In the genomic region with DNA sequence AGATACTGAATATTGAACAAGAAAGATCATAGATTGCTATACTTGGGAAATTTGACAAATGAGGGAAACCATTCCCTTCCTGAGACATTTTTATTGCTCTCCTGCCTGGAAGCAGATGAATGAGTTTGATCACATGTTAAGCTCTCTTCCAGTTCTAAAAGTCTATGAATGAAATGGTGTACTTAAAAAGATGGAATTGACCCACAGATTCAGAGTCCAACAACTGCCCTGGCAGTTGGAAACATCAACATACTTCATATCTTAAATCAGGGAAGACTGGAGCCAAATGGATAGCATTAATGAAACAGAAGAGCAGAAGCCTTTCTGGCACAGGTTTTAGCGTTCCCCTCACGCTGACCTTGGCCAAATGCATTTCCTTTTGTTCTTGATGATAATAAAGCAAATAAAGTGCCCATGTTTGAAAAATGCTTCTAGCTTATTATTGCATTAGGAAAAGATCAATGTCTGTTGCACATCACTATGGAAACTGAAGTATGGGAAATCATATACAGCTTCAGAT, we compare ENCODE assay signal across 20 cellular contexts.
"Had no signal": no experiment of that assay in that cellular context is flagged by ENCODE, and none has a peak within 500 bp of the region (broad histone marks: within the 10 kb centered on the region; RNA-seq: fewer than 3 reads in every experiment).

No MANE protein-coding gene starts in this region.

- H3K27ac ChIP-seq: dorsolateral prefrontal cortex, hepatocyte, neutrophil, psoas muscle, right lobe of liver, stomach, thoracic aorta, transverse colon had no signal

- H3K9me3 ChIP-seq: mucosa of descending colon, neutrophil, psoas muscle, right lobe of liver, stomach, thoracic aorta, transverse colon had no signal

- H2AFZ ChIP-seq: hepatocyte had no signal

- H3K27me3 ChIP-seq: dorsolateral prefrontal cortex, hepatocyte, neutrophil, right lobe of liver, stomach, transverse colon had no signal

- H3K4me3 ChIP-seq: dorsolateral prefrontal cortex, hepatocyte, mucosa of descending colon, psoas muscle, right lobe of liver, stomach, thoracic aorta, transverse colon had no signal

- H3K36me3 Mint-ChIP-seq: naive thymus-derived CD8-positive, alpha-beta T cell; stimulated activated naive B cell treated with anti-CD40 and anti-IgM and Interleukin-4, amounts not matched to agents 10 μg/mL and 1 μg/mL and 100 μg/mL, for 72 hours had no signal

- H3K27ac Mint-ChIP-seq: naive thymus-derived CD8-positive, alpha-beta T cell; stimulated activated naive B cell treated with anti-CD40 and anti-IgM and Interleukin-4, amounts not matched to agents 10 μg/mL and 1 μg/mL and 100 μg/mL, for 72 hours had no signal

- H3K4me1 ChIP-seq: right lobe of liver, stomach, transverse colon had no signal

- H3K79me2 ChIP-seq: hepatocyte had no signal

- H3K36me3 ChIP-seq: neutrophil, right lobe of liver, stomach, thoracic aorta, transverse colon had no signal

- H3K4me1 Mint-ChIP-seq: naive thymus-derived CD8-positive, alpha-beta T cell; stimulated activated naive B cell treated with anti-CD40 and anti-IgM and Interleukin-4, amounts not matched to agents 10 μg/mL and 1 μg/mL and 100 μg/mL, for 72 hours had no signal

- DNase-seq: cortex of kidney; dorsolateral prefrontal cortex; effector CD8-positive, alpha-beta T cell; foreskin melanocyte; head of caudate nucleus; left colon; mucosa of descending colon; naive thymus-derived CD8-positive, alpha-beta T cell; psoas muscle; retina; right lobe of liver; stimulated activated CD4-positive, alpha-beta T cell treated with anti-CD3 and anti-CD28 coated beads, Interleukin-2, amount 100 ng/mL, for 24 hours; stimulated activated CD4-positive, alpha-beta T cell treated with anti-CD3 and anti-CD28 coated beads, Interleukin-4, amount 100 ng/mL, for 4 hours; stimulated activated naive B cell treated with anti-CD40 and anti-IgM and Interleukin-4, amounts not matched to agents 10 μg/mL and 1 μg/mL and 100 μg/mL, for 72 hours; stomach; substantia nigra; transverse colon had no signal

- H3K4me2 ChIP-seq: hepatocyte had no signal

- H3K27me3 Mint-ChIP-seq: naive thymus-derived CD8-positive, alpha-beta T cell; stimulated activated naive B cell treated with anti-CD40 and anti-IgM and Interleukin-4, amounts not matched to agents 10 μg/mL and 1 μg/mL and 100 μg/mL, for 72 hours had no signal

- H3K4me3 Mint-ChIP-seq: naive thymus-derived CD8-positive, alpha-beta T cell; stimulated activated naive B cell treated with anti-CD40 and anti-IgM and Interleukin-4, amounts not matched to agents 10 μg/mL and 1 μg/mL and 100 μg/mL, for 72 hours had no signal
